ENCODE assay signal across 20 cellular contexts in genomic region chr7:155870334-155871180, GRCh38. TPM values are rescaled to one million over a fixed set of nuclear protein-coding genes. Genes with fewer than 3 reads are reported as not detected.
DNase-seq lines count a peak whose midpoint lies in the region; ATAC-seq and TF ChIP-seq lines count a peak whose summit lies in the region.
"Had no signal": no experiment of that assay in that cellular context is flagged by ENCODE, and none has a peak within 500 bp of the region (broad histone marks: within the 10 kb centered on the region; RNA-seq: fewer than 3 reads in every experiment).

No MANE protein-coding gene starts in this region.

- H4K20me1 ChIP-seq in H9 (ENCODE audit: control insufficient read depth, insufficient read depth, insufficient read length): no peaks in the 10 kb centered on the region

- peaks cover 0 to 5% of the 10 kb centered on the region in 2 experiments; a peak in 2 of 4 replicates for H3K4me1 Mint-ChIP-seq in H9
- no peaks in the 10 kb centered on the region for H3K4me1 Mint-ChIP-seq in endodermal cell

- H4K5ac ChIP-seq in H9 (ENCODE audit: insufficient read length, low read depth, low read length): no peak overlapping the region

- H3K4me3 Mint-ChIP-seq in H9 (no peak overlapping the region), endodermal cell (no peak overlapping the region)
- H3K4me3 Mint-ChIP-seq: CD4-positive, alpha-beta T cell had no signal

- H3K23me2 ChIP-seq in H9 (ENCODE audit: insufficient read length, low read depth, low read length, poor library complexity, severe bottlenecking): no peaks in the 10 kb centered on the region

- no peak for TF ChIP-seq POLR2A in sigmoid colon (IDR thresholded peaks at IDR 0.05)

- H2BK5ac ChIP-seq in H9 (ENCODE audit: insufficient read length, low read length): no peak overlapping the region

- H3K4me2 ChIP-seq in H9 (ENCODE audit: insufficient read depth, insufficient read length, low read length): no peak overlapping the region

- H3K36me3 ChIP-seq in Panc1 (ENCODE audit: control insufficient read depth, insufficient read depth, low read length) (no peaks in the 10 kb centered on the region), endodermal cell (ENCODE audit: control insufficient read depth, insufficient read depth, low read length) (no peaks in the 10 kb centered on the region), sigmoid colon (no peaks in the 10 kb centered on the region), upper lobe of right lung (no peaks in the 10 kb centered on the region)
- H3K36me3 ChIP-seq: BE2C had no signal

- no peaks in the 10 kb centered on the region for H3K27me3 ChIP-seq in H9 (ENCODE audit: insufficient read depth, low read length)
- no peaks in the 10 kb centered on the region for H3K27me3 ChIP-seq in Panc1 (ENCODE audit: control insufficient read depth, insufficient read depth, low read length)
- H3K27me3 ChIP-seq in endodermal cell (ENCODE audit: control insufficient read depth, insufficient read depth, low read length, poor library complexity, severe bottlenecking): no peaks in the 10 kb centered on the region
- H3K27me3 ChIP-seq in sigmoid colon: peaks cover 0 to 9% (median 0%) of the 10 kb centered on the region in 3 donors
- no peaks in the 10 kb centered on the region for H3K27me3 ChIP-seq in upper lobe of right lung

- H3K36me3 Mint-ChIP-seq in H9 (ENCODE audit: insufficient read depth in 1 of 3, low read depth in 3 of 3): no peaks in the 10 kb centered on the region; a peak in 2 of 7 replicates
- no peaks in the 10 kb centered on the region for H3K36me3 Mint-ChIP-seq in endodermal cell (ENCODE audit: low read depth)

- H2BK15ac ChIP-seq in H9 (ENCODE audit: low read depth, low read length): no peak overlapping the region

- CTCF ChIA-PET in Panc1 (lab: Charles Lee): interaction anchor here (0.6 kb wide), 1 partner anchor 9 kb away, joined by 3 read pairs; no protein-coding TSS in a partner anchor

- H3K27me3 Mint-ChIP-seq in H9 (ENCODE audit: low read depth) (peaks cover 16% of the 10 kb centered on the region), endodermal cell (ENCODE audit: insufficient read depth) (peaks cover 3% of the 10 kb centered on the region)

- no TSS peak for BruUV-seq in Panc1 (replicated peaks; lab: Mats Ljungman, UMichigan)

- H4K91ac ChIP-seq in H9 (ENCODE audit: insufficient read length, low read depth, low read length): no peak overlapping the region

- no peaks in the 10 kb centered on the region for H3K4me1 ChIP-seq in H9 (ENCODE audit: insufficient read depth, low read length)
- no peaks in the 10 kb centered on the region for H3K4me1 ChIP-seq in Panc1 (ENCODE audit: control insufficient read depth, insufficient read depth, low read length)
- no peaks in the 10 kb centered on the region for H3K4me1 ChIP-seq in endodermal cell (ENCODE audit: control insufficient read depth, insufficient read depth, low read length)
- H3K4me1 ChIP-seq in sigmoid colon: no peaks in the 10 kb centered on the region
- no peaks in the 10 kb centered on the region for H3K4me1 ChIP-seq in upper lobe of right lung
- H3K4me1 ChIP-seq: BE2C had no signal

- H3K9me3 Mint-ChIP-seq in H9: peaks cover 3% of the 10 kb centered on the region in 2 experiments; a peak in 3 of 5 replicates
- no peaks in the 10 kb centered on the region for H3K9me3 Mint-ChIP-seq in endodermal cell
- H3K9me3 Mint-ChIP-seq: CD4-positive, alpha-beta T cell had no signal

- in situ Hi-C loops in Panc1 (cut with HindIII; ENCODE audit: low pct_unique_long_range_greater_than_20kb, low sequenced_read_pairs): no loop called here

- no peak overlapping the region for H2BK120ac ChIP-seq in H9 (ENCODE audit: low read depth, low read length, poor library complexity, severe bottlenecking)

- H3K27ac ChIP-seq in H9 (ENCODE audit: insufficient read length, low read depth, low read length): no peak overlapping the region
- H3K27ac ChIP-seq in Panc1 (ENCODE audit: low read length): no peak overlapping the region
- H3K27ac ChIP-seq in endodermal cell (ENCODE audit: low read depth, low read length): no peak overlapping the region
- H3K27ac ChIP-seq in sigmoid colon: no peak overlapping the region
- no peak overlapping the region for H3K27ac ChIP-seq in upper lobe of right lung

- H2BK12ac ChIP-seq in H9 (ENCODE audit: insufficient read length, low read depth, low read length): no peak overlapping the region

- no peaks in the 10 kb centered on the region for H3K79me2 ChIP-seq in H9 (ENCODE audit: insufficient read depth, low read length)

- H2AK5ac ChIP-seq in H9 (ENCODE audit: insufficient read length, low read length): no peak overlapping the region

- WGBS in H9 (ENCODE audit: extremely low coverage, insufficient read length, low lambda C conversion rate): no CpG with 5 or more reads among the region's 16 CpGs
- WGBS in endodermal cell (ENCODE audit: insufficient coverage in 1 of 2, insufficient read length in 1 of 2), 2 experiments: 85 to 94% methylated on average over 10 to 16 of the region's 16 CpGs
- 72 to 76% methylated on average over 16 of the region's 16 CpGs for WGBS in sigmoid colon, 2 donors

- no peak for TF ChIP-seq CTCF in H9 (conservative IDR thresholded peaks at IDR 0.05)
- TF ChIP-seq CTCF in Panc1 (IDR thresholded peaks at IDR 0.05): no peak
- no peak for TF ChIP-seq CTCF in endodermal cell (conservative IDR thresholded peaks at IDR 0.05)
- TF ChIP-seq CTCF in sigmoid colon (IDR thresholded peaks at IDR 0.05): no peak
- no peak for TF ChIP-seq CTCF in upper lobe of right lung (IDR thresholded peaks at IDR 0.05)

- H3K79me1 ChIP-seq in H9 (ENCODE audit: insufficient read depth, low read depth, low read length, poor library complexity, severe bottlenecking): no peaks in the 10 kb centered on the region

- no peak overlapping the region for H3K56ac ChIP-seq in H9 (ENCODE audit: insufficient read length, low read depth, low read length)

- ATAC-seq in Panc1: peak; percentile 38; the same call in 1 of the 2 replicates
- ATAC-seq in upper lobe of right lung: no peak
- ATAC-seq in HG03432 (IDR thresholded peaks at IDR 0.05; ENCODE audit: unreplicated experiment): no peak
- no peak for ATAC-seq in stimulated activated naive CD8-positive, alpha-beta T cell treated with anti-CD3 and anti-CD28 coated beads, Interleukin-15, Interleukin-2, amounts not matched to agents 100 U/mL and 50 U/mL, for 24 hours

- no peak overlapping the region; the same call in 1 of the 2 replicates for H3K14ac ChIP-seq in H9 (ENCODE audit: insufficient read depth, low read length)

- no peak overlapping the region for H2BK20ac ChIP-seq in H9 (ENCODE audit: low read depth, low read length, poor library complexity, severe bottlenecking)

- H3T11ph ChIP-seq in H9 (ENCODE audit: low read length): no peak overlapping the region

- H2AFZ ChIP-seq in H9 (ENCODE audit: low read length): no peak overlapping the region

- TF ChIP-seq EP300 in sigmoid colon (IDR thresholded peaks at IDR 0.05): no peak

- intact Hi-C loops in Panc1 (cut with micrococcal nuclease; ENCODE audit: unreplicated experiment) (no loop called here), sigmoid colon (cut with DNase I) (no loop called here), upper lobe of right lung (cut with DNase I) (no loop called here)

- H3K4me3 ChIP-seq in Panc1 (ENCODE audit: low read depth in 2 of 2, low read length in 2 of 2): no peak overlapping the region
- H3K4me3 ChIP-seq in endodermal cell (ENCODE audit: low read length): no peak overlapping the region
- H3K4me3 ChIP-seq in sigmoid colon: no peak overlapping the region
- H3K4me3 ChIP-seq in upper lobe of right lung: no peak overlapping the region

- H3K4ac ChIP-seq in H9 (ENCODE audit: low read depth, low read length): no peak overlapping the region

- POLR2A ChIA-PET in Panc1 (lab: Charles Lee): no interaction called here

- no peak overlapping the region for H4K8ac ChIP-seq in H9 (replicated peaks; ENCODE audit: insufficient read length, low read depth, low read length)

- no peak overlapping the region for H3K18ac ChIP-seq in H9 (ENCODE audit: insufficient read length, low read depth, low read length)

- H3K9ac ChIP-seq in H9 (ENCODE audit: extremely low read depth, insufficient read length, low read length): no peak overlapping the region
- no peak overlapping the region for H3K9ac ChIP-seq in endodermal cell (ENCODE audit: extremely low read depth, low read length, poor library complexity, severe bottlenecking)

- DNase-seq in H9 (peak; percentile 24), Panc1 (ENCODE audit: low read depth, low spot score) (no peak), endodermal cell (peak; percentile 46), sigmoid colon (peak; percentile 26), upper lobe of right lung (no peak)
- no peak for DNase-seq in stimulated activated naive CD8-positive, alpha-beta T cell treated with anti-CD3 and anti-CD28 coated beads, Interleukin-15, Interleukin-2, amounts not matched to agents 100 U/mL and 50 U/mL, for 24 hours
- DNase-seq: Calu3; CD4-positive, alpha-beta T cell; DMS53; HCEC 1CT; MV-4-11; NCI-H1417; NCI-H1930; NCI-H2171; NCI-H446; NCI-H69; OCI-M1; RPMI8226 had no signal

- peak overlapping the region in 1 of 3 experiments; percentile 41; a peak in 1 of 7 replicates for H3K27ac Mint-ChIP-seq in H9
- no peak overlapping the region for H3K27ac Mint-ChIP-seq in endodermal cell
- H3K27ac Mint-ChIP-seq: CD4-positive, alpha-beta T cell had no signal

- H3K9me3 ChIP-seq in H9 (ENCODE audit: control insufficient read depth, low read depth, low read length) (no peaks in the 10 kb centered on the region), Panc1 (ENCODE audit: control insufficient read depth, insufficient read depth, low read depth, low read length) (no peaks in the 10 kb centered on the region), endodermal cell (ENCODE audit: control insufficient read depth, low read length) (no peaks in the 10 kb centered on the region), sigmoid colon (no peaks in the 10 kb centered on the region), upper lobe of right lung (no peaks in the 10 kb centered on the region)
- H3K9me3 ChIP-seq: BE2C had no signal

- no peak overlapping the region for H3K23ac ChIP-seq in H9 (ENCODE audit: insufficient read length, low read depth, low read length)

RNA-seq across cellular contexts. Expression of gene SHH, which starts 58.3 kb away (rescaled TPM):
- total RNA-seq in H9 (2021) (0.07 and 0.09 TPM in 2 replicates), Panc1 (2021; ENCODE audit: unreplicated experiment) (22.9 TPM), endodermal cell (1 to 10 TPM in 1 of 2 donors, under 1 TPM in 1; 0.99 to 1.6 TPM), sigmoid colon (not detected), upper lobe of right lung (10.1 TPM)
- polyA plus RNA-seq in Panc1 (2012; ENCODE audit: insufficient read length): 23.4 TPM
- polyA plus RNA-seq in endodermal cell (2013, experiment 1 of 2): 0.93 TPM
- polyA plus RNA-seq in endodermal cell (2013, experiment 2 of 2): 0.41 TPM
- polyA plus RNA-seq in sigmoid colon: 1 to 10 TPM in 1 of 3 donors, under 1 TPM in 2; 0.46 to 1.8 (median 0.60) TPM
- total RNA-seq: CD4-positive, alpha-beta T cell had no signal

Comparison
In these comparisons a context has a peak if more than half of its experiments do, and no peak if none do; other contexts are left out.
1. DNase-seq: peak in H9 (single experiment), endodermal cell (single experiment) and sigmoid colon (single experiment); none in Panc1 (single experiment), upper lobe of right lung (single experiment) and stimulated activated naive CD8-positive, alpha-beta T cell treated with anti-CD3 and anti-CD28 coated beads, Interleukin-15, Interleukin-2, amounts not matched to agents 100 U/mL and 50 U/mL, for 24 hours (single experiment).